ENCODE assay signal across 13 cellular contexts in the genomic region with DNA sequence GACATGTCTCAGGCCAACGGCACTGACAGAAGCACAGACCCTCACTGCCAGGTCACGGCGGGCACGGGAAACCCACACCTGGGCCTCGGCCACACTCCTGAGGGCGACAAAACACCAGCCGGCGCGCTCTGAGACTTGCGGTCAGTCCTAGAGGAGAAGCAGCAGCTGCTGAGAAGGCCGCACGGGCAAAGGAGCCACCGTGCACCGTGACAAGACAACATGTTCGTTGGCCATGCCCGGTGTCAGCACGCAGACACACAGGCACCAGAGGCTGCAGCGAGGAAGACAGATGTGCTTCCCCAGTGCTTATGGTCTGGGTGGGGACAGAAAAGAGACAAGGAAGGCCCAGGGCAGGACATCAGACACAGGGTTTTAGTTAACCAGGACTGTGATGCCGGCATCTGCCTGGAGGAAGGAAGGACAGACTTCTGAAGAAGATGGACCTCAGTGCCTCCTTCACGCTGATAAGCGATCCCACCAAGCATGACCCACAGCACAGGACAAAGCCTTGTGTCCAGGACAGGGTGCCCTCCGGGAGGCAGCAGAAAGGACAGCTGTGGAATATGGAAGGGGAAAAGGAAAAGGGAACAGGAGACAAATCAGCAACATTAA.
DNase-seq lines count a peak whose midpoint lies in the region; ATAC-seq and TF ChIP-seq lines count a peak whose summit lies in the region.
"Had no signal": no experiment of that assay in that cellular context is flagged by ENCODE, and none has a peak within 500 bp of the region (broad histone marks: within the 10 kb centered on the region; RNA-seq: fewer than 3 reads in every experiment).

No MANE protein-coding gene starts in this region.

- H3K23ac ChIP-seq in mesendoderm (ENCODE audit: low read length), result no peak overlapping the region

- WGBS in mesendoderm (ENCODE audit: extremely low coverage, insufficient coverage, low lambda C conversion rate), result no CpG with 5 or more reads among the region's 22 CpGs
- 82% methylated on average over 14 to 22 of the region's 22 CpGs for WGBS in upper lobe of left lung, 2 donors

- H4K8ac ChIP-seq in mesendoderm (ENCODE audit: low read depth, low read length), result no peak overlapping the region

- H3K4me1 Mint-ChIP-seq in stimulated activated naive CD8-positive, alpha-beta T cell treated with anti-CD3 and anti-CD28 coated beads, Interleukin-15, Interleukin-2, amounts not matched to agents 100 ng/mL and 50 ng/mL, for 24 hours (ENCODE audit: low read depth), result peaks cover 96% of the 10 kb centered on the region
- H3K4me1 Mint-ChIP-seq in activated T-helper 1 cell treated with anti-CD3 and anti-CD28 coated beads, Interleukin-12 subunit alpha, Interleukin-12 subunit beta, Interleukin-2, Interleukin-4 antibody, amounts not matched to agents 30 ng/mL and 10 ng/mL and 1 ng/mL, durations not matched to agents 14 hours and 24 hours and 36 hours (ENCODE audit: low read depth), result peaks cover 74% of the 10 kb centered on the region

- H3K4me1 ChIP-seq in mesendoderm (ENCODE audit: control insufficient read depth, low read depth, low read length) (peaks cover 16% of the 10 kb centered on the region), upper lobe of left lung (peaks cover 54 to 97% (median 66%) of the 10 kb centered on the region in 4 donors)

- TF ChIP-seq EP300 in upper lobe of left lung (IDR thresholded peaks at IDR 0.05), result no peak

- peak overlapping the region; percentile 91 for H3K27ac Mint-ChIP-seq in stimulated activated naive CD8-positive, alpha-beta T cell treated with anti-CD3 and anti-CD28 coated beads, Interleukin-15, Interleukin-2, amounts not matched to agents 100 ng/mL and 50 ng/mL, for 24 hours
- peak overlapping the region; percentile 94 for H3K27ac Mint-ChIP-seq in activated T-helper 1 cell treated with anti-CD3 and anti-CD28 coated beads, Interleukin-12 subunit alpha, Interleukin-12 subunit beta, Interleukin-2, Interleukin-4 antibody, amounts not matched to agents 30 ng/mL and 10 ng/mL and 1 ng/mL, durations not matched to agents 14 hours and 24 hours and 36 hours

- no peaks in the 10 kb centered on the region for H3K27me3 Mint-ChIP-seq in stimulated activated naive CD8-positive, alpha-beta T cell treated with anti-CD3 and anti-CD28 coated beads, Interleukin-15, Interleukin-2, amounts not matched to agents 100 ng/mL and 50 ng/mL, for 24 hours
- H3K27me3 Mint-ChIP-seq in activated T-helper 1 cell treated with anti-CD3 and anti-CD28 coated beads, Interleukin-12 subunit alpha, Interleukin-12 subunit beta, Interleukin-2, Interleukin-4 antibody, amounts not matched to agents 30 ng/mL and 10 ng/mL and 1 ng/mL, durations not matched to agents 14 hours and 24 hours and 36 hours (ENCODE audit: insufficient read depth), result no peaks in the 10 kb centered on the region

- ATAC-seq in stimulated activated naive CD8-positive, alpha-beta T cell treated with anti-CD3 and anti-CD28 coated beads, Interleukin-15, Interleukin-2, amounts not matched to agents 100 U/mL and 50 U/mL, for 24 hours, result no peak
- ATAC-seq in upper lobe of left lung (ENCODE audit: low FRiP score in 2 of 2), result no peak

- H3K9me3 Mint-ChIP-seq in stimulated activated naive CD8-positive, alpha-beta T cell treated with anti-CD3 and anti-CD28 coated beads, Interleukin-15, Interleukin-2, amounts not matched to agents 100 ng/mL and 50 ng/mL, for 24 hours, result no peaks in the 10 kb centered on the region
- H3K9me3 Mint-ChIP-seq in activated T-helper 1 cell treated with anti-CD3 and anti-CD28 coated beads, Interleukin-12 subunit alpha, Interleukin-12 subunit beta, Interleukin-2, Interleukin-4 antibody, amounts not matched to agents 30 ng/mL and 10 ng/mL and 1 ng/mL, durations not matched to agents 14 hours and 24 hours and 36 hours, result no peaks in the 10 kb centered on the region

- in situ Hi-C loops in brain microvascular endothelial cell (cut with HindIII; ENCODE audit: low pct_ligation_motif_present, low sequenced_read_pairs), result no loop called here

- H3K36me3 ChIP-seq in mesendoderm (ENCODE audit: control insufficient read depth, insufficient read depth, low read length) (no peaks in the 10 kb centered on the region), upper lobe of left lung (no peaks in the 10 kb centered on the region), brain microvascular endothelial cell (replicated peaks) (no peaks in the 10 kb centered on the region)
- H3K36me3 ChIP-seq: esophagus muscularis mucosa had no signal

- H3K27me3 ChIP-seq in mesendoderm (ENCODE audit: insufficient read depth, low read length, poor library complexity) (no peaks in the 10 kb centered on the region), upper lobe of left lung (no peaks in the 10 kb centered on the region), brain microvascular endothelial cell (replicated peaks) (no peaks in the 10 kb centered on the region)
- H3K27me3 ChIP-seq: esophagus muscularis mucosa had no signal

- H3K9me3 ChIP-seq in upper lobe of left lung, result no peaks in the 10 kb centered on the region
- H3K9me3 ChIP-seq: esophagus muscularis mucosa had no signal

- H3K18ac ChIP-seq in mesendoderm (ENCODE audit: low read length), result no peak overlapping the region

- peaks cover 95% of the 10 kb centered on the region for H3K79me2 ChIP-seq in mesendoderm (ENCODE audit: control insufficient read depth, insufficient read depth, low read length)

- no peak overlapping the region for H3K4ac ChIP-seq in mesendoderm (ENCODE audit: low read depth, low read length)

- peak overlapping the region; percentile 45 for H3K56ac ChIP-seq in mesendoderm (ENCODE audit: low read length)

- H3K36me3 Mint-ChIP-seq in stimulated activated naive CD8-positive, alpha-beta T cell treated with anti-CD3 and anti-CD28 coated beads, Interleukin-15, Interleukin-2, amounts not matched to agents 100 ng/mL and 50 ng/mL, for 24 hours (ENCODE audit: low read depth), result peaks cover 21% of the 10 kb centered on the region
- peaks cover 7% of the 10 kb centered on the region for H3K36me3 Mint-ChIP-seq in activated T-helper 1 cell treated with anti-CD3 and anti-CD28 coated beads, Interleukin-12 subunit alpha, Interleukin-12 subunit beta, Interleukin-2, Interleukin-4 antibody, amounts not matched to agents 30 ng/mL and 10 ng/mL and 1 ng/mL, durations not matched to agents 14 hours and 24 hours and 36 hours (ENCODE audit: low read depth)

- intact Hi-C loops in activated T-helper 1 cell treated with anti-CD3 and anti-CD28 coated beads, Interleukin-12 subunit alpha, Interleukin-12 subunit beta, Interleukin-2, Interleukin-4 antibody, amounts not matched to agents 30 ng/mL and 10 ng/mL and 1 ng/mL, durations not matched to agents 14 hours and 24 hours and 36 hours (cut with micrococcal nuclease), result loop anchor here (5.0 kb wide), 1 partner anchor 84 kb away; no protein-coding TSS in a partner anchor

- no peak for DNase-seq in stimulated activated naive CD8-positive, alpha-beta T cell treated with anti-CD3 and anti-CD28 coated beads, Interleukin-15, Interleukin-2, amounts not matched to agents 100 U/mL and 50 U/mL, for 24 hours
- DNase-seq in activated T-helper 1 cell treated with anti-CD3 and anti-CD28 coated beads, Interleukin-12 subunit alpha, Interleukin-12 subunit beta, Interleukin-2, Interleukin-4 antibody, amounts not matched to agents 30 ng/mL and 10 ng/mL and 1 ng/mL, durations not matched to agents 14 hours and 24 hours and 36 hours (ENCODE audit: low spot score), result no peak
- DNase-seq in mesendoderm (no peak), upper lobe of left lung (no peak), ecto neural progenitor cell (ENCODE audit: low spot score) (no peak), NCI-H82 (lab: John Stamatoyannopoulos, UW) (no peak), brain microvascular endothelial cell (no peak)
- DNase-seq: NCI-H1694 treated with DMSO at 0.1 percent for 48 hours; stimulated activated CD8-positive, alpha-beta memory T cell treated with anti-CD3 and anti-CD28 coated beads, Interleukin-4, amount 100 ng/mL, for 48 hours; SW 1271 had no signal

- H3K9ac ChIP-seq in mesendoderm (ENCODE audit: low read length), result peak overlapping the region; percentile 2

- no peak for TF ChIP-seq CTCF in upper lobe of left lung (IDR thresholded peaks at IDR 0.05)
- no peak for TF ChIP-seq CTCF in brain microvascular endothelial cell (IDR thresholded peaks at IDR 0.05; ENCODE audit: low read depth, low read length, missing control alignments)

- no peak overlapping the region for H3K4me3 Mint-ChIP-seq in stimulated activated naive CD8-positive, alpha-beta T cell treated with anti-CD3 and anti-CD28 coated beads, Interleukin-15, Interleukin-2, amounts not matched to agents 100 ng/mL and 50 ng/mL, for 24 hours
- H3K4me3 Mint-ChIP-seq in activated T-helper 1 cell treated with anti-CD3 and anti-CD28 coated beads, Interleukin-12 subunit alpha, Interleukin-12 subunit beta, Interleukin-2, Interleukin-4 antibody, amounts not matched to agents 30 ng/mL and 10 ng/mL and 1 ng/mL, durations not matched to agents 14 hours and 24 hours and 36 hours, result no peak overlapping the region

- no peak overlapping the region for H2AK5ac ChIP-seq in mesendoderm (ENCODE audit: low read length)

- H2BK15ac ChIP-seq in mesendoderm (replicated peaks; ENCODE audit: low read depth), result no peak overlapping the region

- no peak overlapping the region for H4K5ac ChIP-seq in mesendoderm (ENCODE audit: low read length)

- no peak overlapping the region for H2BK5ac ChIP-seq in mesendoderm (ENCODE audit: low read length)

- H3K27ac ChIP-seq in mesendoderm (ENCODE audit: low read depth, low read length) (peak overlapping the region; percentile 4), upper lobe of left lung (peak overlapping the region in 3 of 4 donors; percentile 5 to 33 (median 17)), brain microvascular endothelial cell (no peak overlapping the region)
- H3K27ac ChIP-seq: C4-2B had no signal

- no peak overlapping the region for H3K4me2 ChIP-seq in mesendoderm (ENCODE audit: low read length)

- H3K79me1 ChIP-seq in mesendoderm (ENCODE audit: low read length), result peaks cover 12% of the 10 kb centered on the region

- TF ChIP-seq POLR2A in upper lobe of left lung (IDR thresholded peaks at IDR 0.05), result no peak

- H3K4me3 ChIP-seq in mesendoderm (ENCODE audit: low read length) (no peak overlapping the region), upper lobe of left lung (no peak overlapping the region), brain microvascular endothelial cell (ENCODE audit: low read depth, low read length) (no peak overlapping the region)
- H3K4me3 ChIP-seq: esophagus muscularis mucosa had no signal

- H2BK120ac ChIP-seq in mesendoderm (ENCODE audit: low read depth, low read length), result no peak overlapping the region
